Comparison of ENCODE assay signal across 18 cellular contexts in the genomic region with DNA sequence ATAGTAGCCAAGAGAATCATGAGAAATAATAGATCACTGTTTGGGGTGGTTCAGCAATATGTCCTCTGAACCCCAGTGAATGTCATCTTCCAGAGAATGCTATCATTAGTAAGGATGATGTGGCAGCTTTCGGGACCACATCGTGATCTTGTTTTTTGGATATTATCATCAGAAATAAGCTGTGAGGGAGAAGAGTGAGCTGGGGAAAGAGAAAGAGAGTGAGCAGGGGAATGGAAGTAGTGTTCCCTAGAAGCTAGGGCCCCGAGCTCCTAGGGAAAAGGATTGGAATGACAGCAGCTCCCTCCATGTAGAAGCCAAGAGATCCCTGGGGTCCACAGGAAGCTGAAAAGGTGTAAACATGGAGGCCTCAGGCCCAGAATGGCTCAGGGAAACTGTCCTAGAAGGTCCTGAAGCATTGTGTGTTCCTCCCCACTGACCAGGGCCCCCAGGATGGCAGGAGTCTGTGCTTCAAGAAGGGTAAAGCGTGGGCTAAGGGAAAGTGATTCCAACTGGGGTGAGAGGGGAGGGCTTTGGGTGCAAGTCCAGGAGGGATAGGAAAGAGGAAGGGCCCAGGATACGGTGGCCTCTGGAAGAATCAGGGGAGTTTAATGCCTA. TPM values are rescaled to one million over a fixed set of nuclear protein-coding genes. Genes with fewer than 3 reads are reported as not detected.
DNase-seq lines count a peak whose midpoint lies in the region; ATAC-seq lines count a peak whose summit lies in the region.
"Had no signal": no experiment of that assay in that cellular context is flagged by ENCODE, and none has a peak within 500 bp of the region (broad histone marks: within the 10 kb centered on the region; RNA-seq: fewer than 3 reads in every experiment).

No MANE protein-coding gene starts in this region.

- H3K9me3 Mint-ChIP-seq in activated CD8-positive, alpha-beta memory T cell treated with anti-CD3 and anti-CD28 coated beads, Interleukin-2, amount 10 ng/mL, durations not matched to agents 7 days and 5 days (ENCODE audit: low read depth), result no peaks in the 10 kb centered on the region
- H3K9me3 Mint-ChIP-seq: H9 had no signal

- H3K9me3 ChIP-seq in mucosa of rectum (ENCODE audit: control insufficient read depth in 2 of 2, low read length in 2 of 2), result no peaks in the 10 kb centered on the region
- no peaks in the 10 kb centered on the region for H3K9me3 ChIP-seq in thymus (ENCODE audit: control insufficient read depth)
- H3K9me3 ChIP-seq: ascending aorta, right lobe of liver had no signal

- H3K36me3 Mint-ChIP-seq in activated CD8-positive, alpha-beta memory T cell treated with anti-CD3 and anti-CD28 coated beads, Interleukin-2, amount 10 ng/mL, durations not matched to agents 7 days and 5 days, result no peaks in the 10 kb centered on the region

- peak overlapping the region; percentile 65 to 77 for H3K27ac ChIP-seq in mucosa of rectum (ENCODE audit: low read depth in 2 of 2, low read length in 2 of 2)
- H3K27ac ChIP-seq in thymus (ENCODE audit: low read depth), result peak overlapping the region; percentile 25
- H3K27ac ChIP-seq: ascending aorta, coronary artery, right lobe of liver, RWPE1 had no signal

- no peaks in the 10 kb centered on the region for H3K36me3 ChIP-seq in mucosa of rectum (ENCODE audit: control insufficient read depth in 2 of 2, insufficient read depth in 2 of 2, low read length in 2 of 2)
- H3K36me3 ChIP-seq in thymus (ENCODE audit: control insufficient read depth, insufficient read depth), result no peaks in the 10 kb centered on the region
- H3K36me3 ChIP-seq: ascending aorta, right lobe of liver had no signal

- H3K27me3 ChIP-seq in mucosa of rectum (ENCODE audit: control insufficient read depth in 2 of 2, insufficient read depth in 2 of 2, low read length in 2 of 2) (no peaks in the 10 kb centered on the region), thymus (ENCODE audit: control insufficient read depth, insufficient read depth) (no peaks in the 10 kb centered on the region)
- H3K27me3 ChIP-seq: ascending aorta, right lobe of liver had no signal

- CTCF ChIA-PET in activated CD8-positive, alpha-beta memory T cell treated with anti-CD3 and anti-CD28 coated beads, Interleukin-2, amount 10 ng/mL, durations not matched to agents 7 days and 5 days (lab: Charles Lee), result no interaction called here

- H3K9ac ChIP-seq in mucosa of rectum (ENCODE audit: low read depth in 1 of 2, low read length in 2 of 2), result no peak overlapping the region

- no peak for ATAC-seq in activated CD8-positive, alpha-beta memory T cell treated with anti-CD3 and anti-CD28 coated beads, Interleukin-2, amount 10 ng/mL, durations not matched to agents 7 days and 5 days
- ATAC-seq in HG03565 (IDR thresholded peaks at IDR 0.05; ENCODE audit: unreplicated experiment), result no peak
- ATAC-seq: GM12878, right lobe of liver, T-helper 17 cell had no signal

- H3K4me3 Mint-ChIP-seq in activated CD8-positive, alpha-beta memory T cell treated with anti-CD3 and anti-CD28 coated beads, Interleukin-2, amount 10 ng/mL, durations not matched to agents 7 days and 5 days, result no peak overlapping the region
- H3K4me3 Mint-ChIP-seq: H9, T-helper 17 cell had no signal

- peaks cover 64% of the 10 kb centered on the region for H3K4me1 Mint-ChIP-seq in activated CD8-positive, alpha-beta memory T cell treated with anti-CD3 and anti-CD28 coated beads, Interleukin-2, amount 10 ng/mL, durations not matched to agents 7 days and 5 days

- peak overlapping the region; percentile 1 for H3K27ac Mint-ChIP-seq in activated CD8-positive, alpha-beta memory T cell treated with anti-CD3 and anti-CD28 coated beads, Interleukin-2, amount 10 ng/mL, durations not matched to agents 7 days and 5 days
- H3K27ac Mint-ChIP-seq: T-helper 17 cell had no signal

- peak; percentile 45 for DNase-seq in activated effector memory CD4-positive, alpha-beta T cell treated with anti-CD3 and anti-CD28 coated beads, Interleukin-2, amount 50 U/mL, for 16 hours
- no peak for DNase-seq in activated effector memory CD4-positive, alpha-beta T cell treated with Interleukin-2 at 50 U/mL for 16 hours
- DNase-seq in activated CD8-positive, alpha-beta memory T cell treated with anti-CD3 and anti-CD28 coated beads, Interleukin-2, amount 10 ng/mL, durations not matched to agents 7 days and 5 days, result peak; percentile 33
- no peak for DNase-seq in OCI-M2 (lab: John Stamatoyannopoulos, UW; ENCODE audit: unreplicated experiment)
- no peak for DNase-seq in epidermal melanocyte (ENCODE audit: insufficient read length, low spot score)
- DNase-seq: activated CD4-positive, alpha-beta T cell treated with anti-CD3 and anti-CD28 coated beads for 4 hours; stimulated activated CD4-positive, alpha-beta T cell treated with anti-CD3 and anti-CD28 coated beads, Interleukin-2, amount 100 ng/mL, for 48 hours; T-helper 17 cell had no signal

- no peak overlapping the region for H3K4me3 ChIP-seq in mucosa of rectum (ENCODE audit: low read length in 2 of 2)
- H3K4me3 ChIP-seq in thymus (ENCODE audit: low read length), result no peak overlapping the region
- H3K4me3 ChIP-seq: ascending aorta, coronary artery, GM12878, lung, right lobe of liver had no signal

- H3K4me1 ChIP-seq in mucosa of rectum (ENCODE audit: control insufficient read depth in 2 of 2, insufficient read depth in 2 of 2, low read length in 2 of 2) (peaks cover 68 to 83% of the 10 kb centered on the region in 2 donors), thymus (ENCODE audit: control insufficient read depth, insufficient read depth, low read length) (peaks cover 77% of the 10 kb centered on the region)
- H3K4me1 ChIP-seq: ascending aorta had no signal

- WGBS in thymus, result 99% methylated on average over 5 of the region's 5 CpGs

- H3K27me3 Mint-ChIP-seq in activated CD8-positive, alpha-beta memory T cell treated with anti-CD3 and anti-CD28 coated beads, Interleukin-2, amount 10 ng/mL, durations not matched to agents 7 days and 5 days, result no peaks in the 10 kb centered on the region
- H3K27me3 Mint-ChIP-seq: T-helper 17 cell had no signal

RNA-seq across cellular contexts. Expression of gene KLF13, which starts 56.6 kb away (rescaled TPM):
- total RNA-seq in activated CD8-positive, alpha-beta memory T cell treated with anti-CD3 and anti-CD28 coated beads, Interleukin-2, amount 10 ng/mL, durations not matched to agents 7 days and 5 days, result 100 to 1,000 TPM; 163 to 206 TPM
- 107 TPM for polyA plus RNA-seq in thymus

Comparison
In these comparisons a context has a peak if more than half of its experiments do, and no peak if none do; other contexts are left out.
1. DNase-seq: peak in activated effector memory CD4-positive, alpha-beta T cell treated with anti-CD3 and anti-CD28 coated beads, Interleukin-2, amount 50 U/mL, for 16 hours (single experiment) and activated CD8-positive, alpha-beta memory T cell treated with anti-CD3 and anti-CD28 coated beads, Interleukin-2, amount 10 ng/mL, durations not matched to agents 7 days and 5 days (single experiment); none in activated effector memory CD4-positive, alpha-beta T cell treated with Interleukin-2 at 50 U/mL for 16 hours (single experiment), OCI-M2 (single experiment) and epidermal melanocyte (single experiment).